ENCODE assay signal across 22 cellular contexts in genomic region chr11:123567466-123567865, GRCh38.
DNase-seq lines count a peak whose midpoint lies in the region; ATAC-seq and TF ChIP-seq lines count a peak whose summit lies in the region.
"Had no signal": no experiment of that assay in that cellular context is flagged by ENCODE, and none has a peak within 500 bp of the region (broad histone marks: within the 10 kb centered on the region; RNA-seq: fewer than 3 reads in every experiment).

No MANE protein-coding gene starts in this region.

- no peak for TF ChIP-seq POLR2A in thyroid gland (IDR thresholded peaks at IDR 0.05)

- no peaks in the 10 kb centered on the region for H3K27me3 Mint-ChIP-seq in activated CD4-positive, alpha-beta T cell treated with anti-CD3 and anti-CD28 coated beads, Interleukin-2, amount 10 ng/mL, durations not matched to agents 7 days and 5 days
- H3K27me3 Mint-ChIP-seq in activated CD4-positive, alpha-beta T cell treated with anti-CD3 and anti-CD28 coated beads for 36 hours: no peaks in the 10 kb centered on the region
- H3K27me3 Mint-ChIP-seq: CD8-positive, alpha-beta memory T cell had no signal

- no peak overlapping the region for H3K4me3 Mint-ChIP-seq in activated CD4-positive, alpha-beta T cell treated with anti-CD3 and anti-CD28 coated beads, Interleukin-2, amount 10 ng/mL, durations not matched to agents 7 days and 5 days
- H3K4me3 Mint-ChIP-seq in activated CD4-positive, alpha-beta T cell treated with anti-CD3 and anti-CD28 coated beads for 36 hours: no peak overlapping the region
- H3K4me3 Mint-ChIP-seq: CD8-positive, alpha-beta memory T cell had no signal

- H3K4me3 ChIP-seq in thyroid gland (replicated peaks in 1 of 3): no peak overlapping the region
- H3K4me3 ChIP-seq: MG63, Peyer's patch had no signal

- POLR2A ChIA-PET in activated CD4-positive, alpha-beta T cell treated with anti-CD3 and anti-CD28 coated beads, Interleukin-2, amount 10 ng/mL, durations not matched to agents 7 days and 5 days (lab: Charles Lee): no interaction called here
- POLR2A ChIA-PET in activated CD4-positive, alpha-beta T cell treated with anti-CD3 and anti-CD28 coated beads for 36 hours (lab: Charles Lee): no interaction called here

- no peaks in the 10 kb centered on the region for H3K27me3 ChIP-seq in thyroid gland
- H3K27me3 ChIP-seq: MG63, Peyer's patch had no signal

- H3K9me3 ChIP-seq in thyroid gland: no peaks in the 10 kb centered on the region
- H3K9me3 ChIP-seq: MG63, Peyer's patch had no signal

- H3K36me3 ChIP-seq in thyroid gland: no peaks in the 10 kb centered on the region
- H3K36me3 ChIP-seq: MG63, Peyer's patch had no signal

- intact Hi-C loops in activated CD4-positive, alpha-beta T cell treated with anti-CD3 and anti-CD28 coated beads for 36 hours (cut with DNase I, micrococcal nuclease): no loop called here
- intact Hi-C loops in thyroid gland (cut with DNase I): no loop called here

- peaks cover 2% of the 10 kb centered on the region for H3K4me1 Mint-ChIP-seq in activated CD4-positive, alpha-beta T cell treated with anti-CD3 and anti-CD28 coated beads, Interleukin-2, amount 10 ng/mL, durations not matched to agents 7 days and 5 days
- H3K4me1 Mint-ChIP-seq in activated CD4-positive, alpha-beta T cell treated with anti-CD3 and anti-CD28 coated beads for 36 hours: no peaks in the 10 kb centered on the region
- H3K4me1 Mint-ChIP-seq: CD8-positive, alpha-beta memory T cell had no signal

- TF ChIP-seq CTCF in thyroid gland (IDR thresholded peaks at IDR 0.05): no peak

- no peak for ATAC-seq in activated CD4-positive, alpha-beta T cell treated with anti-CD3 and anti-CD28 coated beads for 36 hours
- ATAC-seq in GM21447 (IDR thresholded peaks at IDR 0.05; ENCODE audit: unreplicated experiment): no peak
- ATAC-seq in HG03457 (IDR thresholded peaks at IDR 0.05; ENCODE audit: unreplicated experiment): no peak
- ATAC-seq: Right ventricle myocardium inferior had no signal

- WGBS in thyroid gland, 2 donors: 15 to 29% methylated on average over 1 of the region's 1 CpG

- DNase-seq in activated CD4-positive, alpha-beta T cell treated with anti-CD3 and anti-CD28 coated beads, Interleukin-2, amount 10 ng/mL, durations not matched to agents 7 days and 5 days: no peak
- DNase-seq in activated CD4-positive, alpha-beta T cell treated with anti-CD3 and anti-CD28 coated beads for 36 hours: no peak
- DNase-seq in left kidney (ENCODE audit: low read depth, low spot score) (peak; percentile 44), thyroid gland (peak; percentile 78 to 83), NCI-H2029 treated with DMSO at 0.1 percent for 48 hours (lab: John Stamatoyannopoulos, UW) (no peak)
- DNase-seq: 8988T; CD8-positive, alpha-beta memory T cell; H7; IMR-90; MG63; NCI-H1092; NCI-H1436 treated with DMSO at 0.1 percent for 48 hours; NCI-H2081; NCI-H2171 treated with DMSO at 0.1 percent for 48 hours; NCI-H446; NCI-H526 treated with DMSO at 0.1 percent for 48 hours; NK-92 treated with Interleukin-12 subunit alpha and Interleukin-12 subunit beta, amount 100 ng/mL, for 24 hours; Peyer's patch had no signal

- CTCF ChIA-PET in activated CD4-positive, alpha-beta T cell treated with anti-CD3 and anti-CD28 coated beads, Interleukin-2, amount 10 ng/mL, durations not matched to agents 7 days and 5 days (lab: Charles Lee): interaction anchor here (1.2 kb wide), 1 partner anchor 13 kb away, joined by 5 read pairs; no protein-coding TSS in a partner anchor
- CTCF ChIA-PET in activated CD4-positive, alpha-beta T cell treated with anti-CD3 and anti-CD28 coated beads for 36 hours (lab: Charles Lee): interaction anchor here (1.0 to 4.1 kb wide), 3 partner anchors 9 to 13 kb away, joined by 3 to 21 read pairs (median 16); no protein-coding TSS in a partner anchor

- H3K36me3 Mint-ChIP-seq in activated CD4-positive, alpha-beta T cell treated with anti-CD3 and anti-CD28 coated beads, Interleukin-2, amount 10 ng/mL, durations not matched to agents 7 days and 5 days (ENCODE audit: low read depth): no peaks in the 10 kb centered on the region
- no peaks in the 10 kb centered on the region for H3K36me3 Mint-ChIP-seq in activated CD4-positive, alpha-beta T cell treated with anti-CD3 and anti-CD28 coated beads for 36 hours (ENCODE audit: low read depth)
- H3K36me3 Mint-ChIP-seq: CD8-positive, alpha-beta memory T cell had no signal

- H3K4me1 ChIP-seq in thyroid gland: peaks cover 24 to 53% of the 10 kb centered on the region in 2 donors
- H3K4me1 ChIP-seq: Peyer's patch had no signal

- peak overlapping the region; percentile 27 for H3K27ac Mint-ChIP-seq in activated CD4-positive, alpha-beta T cell treated with anti-CD3 and anti-CD28 coated beads, Interleukin-2, amount 10 ng/mL, durations not matched to agents 7 days and 5 days
- no peak overlapping the region for H3K27ac Mint-ChIP-seq in activated CD4-positive, alpha-beta T cell treated with anti-CD3 and anti-CD28 coated beads for 36 hours
- H3K27ac Mint-ChIP-seq: CD8-positive, alpha-beta memory T cell had no signal

- H3K27ac ChIP-seq in angular gyrus (ENCODE audit: low read depth, low read length) (peak overlapping the region; percentile 87), thyroid gland (peak overlapping the region; percentile 55 to 74 (median 65))
- H3K27ac ChIP-seq: Peyer's patch had no signal

- H3K9me3 Mint-ChIP-seq in activated CD4-positive, alpha-beta T cell treated with anti-CD3 and anti-CD28 coated beads, Interleukin-2, amount 10 ng/mL, durations not matched to agents 7 days and 5 days: no peaks in the 10 kb centered on the region
- no peaks in the 10 kb centered on the region for H3K9me3 Mint-ChIP-seq in activated CD4-positive, alpha-beta T cell treated with anti-CD3 and anti-CD28 coated beads for 36 hours (ENCODE audit: low read depth)
- H3K9me3 Mint-ChIP-seq: CD8-positive, alpha-beta memory T cell had no signal

Comparison
In these comparisons a context has a peak if more than half of its experiments do, and no peak if none do; other contexts are left out.
1. DNase-seq: peak in left kidney (single experiment) and thyroid gland (2 of 2); none in activated CD4-positive, alpha-beta T cell treated with anti-CD3 and anti-CD28 coated beads, Interleukin-2, amount 10 ng/mL, durations not matched to agents 7 days and 5 days (single experiment), activated CD4-positive, alpha-beta T cell treated with anti-CD3 and anti-CD28 coated beads for 36 hours (single experiment) and NCI-H2029 treated with DMSO at 0.1 percent for 48 hours (single experiment).